ENCODE assay signal across 8 cellular contexts in the genomic region with DNA sequence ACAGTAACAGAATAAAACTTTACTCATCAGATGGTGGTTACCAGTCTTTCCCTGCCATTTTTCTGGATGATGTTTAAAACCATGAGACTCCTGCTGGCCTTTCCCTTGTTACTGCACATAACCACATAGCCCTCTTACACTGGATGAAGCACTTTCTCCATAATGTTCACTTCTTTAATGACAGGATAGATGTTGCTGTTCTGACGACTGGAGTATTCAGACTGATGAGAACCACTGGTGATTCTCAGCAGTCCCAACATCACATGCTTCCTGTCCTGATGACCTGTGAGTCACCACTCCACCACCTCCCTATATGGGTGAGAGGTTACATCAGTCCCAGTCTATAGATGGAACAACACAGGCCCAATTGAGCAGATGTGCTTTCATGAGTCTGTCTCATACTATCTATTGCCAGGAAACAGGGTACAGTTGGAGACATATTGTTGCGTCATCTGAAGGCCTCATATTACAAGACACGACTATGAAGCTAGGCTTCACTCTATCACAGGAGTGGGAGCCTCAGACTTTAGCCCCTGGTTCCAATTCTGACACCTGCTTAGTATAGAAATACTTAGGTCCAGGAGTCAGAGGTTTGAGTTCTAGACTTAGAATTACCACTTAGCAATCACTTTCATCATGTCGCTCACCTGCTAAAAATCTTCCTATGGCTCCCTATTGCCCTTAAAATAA.
A peak's percentile ranks its signal among the peaks of the same experiment; 100 is the strongest.
DNase-seq lines count a peak whose midpoint lies in the region; ATAC-seq, FAIRE-seq and TF ChIP-seq lines count a peak whose summit lies in the region.

No MANE protein-coding gene starts in this region.

- H3K9me3 Mint-ChIP-seq in activated T-cell treated with anti-CD3 and anti-CD28 coated beads, Interleukin-2, amount 50 U/mL, for 72 hours, result peaks cover 4 to 7% of the 10 kb centered on the region in 2 donors
- H3K9me3 Mint-ChIP-seq in stimulated activated naive B cell treated with anti-CD40 and anti-IgM and Interleukin-4, amounts not matched to agents 10 μg/mL and 1 μg/mL and 100 μg/mL, for 72 hours, result no peaks in the 10 kb centered on the region

- TF ChIP-seq POLR2A in H54 (IDR thresholded peaks at IDR 0.05; ENCODE audit: low read depth, low read length), result no peak

- peak; percentile 99 for ATAC-seq in activated T-cell treated with anti-CD3 and anti-CD28 coated beads, Interleukin-2, amount 50 U/mL, for 72 hours (replicated peaks in 1 of 2)
- peak; percentile 83 to 96 for ATAC-seq in stimulated activated naive B cell treated with anti-CD40 and anti-IgM and Interleukin-4, amounts not matched to agents 10 μg/mL and 1 μg/mL and 100 μg/mL, for 72 hours (replicated peaks)

- H3K27ac Mint-ChIP-seq in activated T-cell treated with anti-CD3 and anti-CD28 coated beads, Interleukin-2, amount 50 U/mL, for 72 hours, result peak overlapping the region; percentile 91
- peak overlapping the region; percentile 60 for H3K27ac Mint-ChIP-seq in stimulated activated naive B cell treated with anti-CD40 and anti-IgM and Interleukin-4, amounts not matched to agents 10 μg/mL and 1 μg/mL and 100 μg/mL, for 72 hours

- H3K27me3 Mint-ChIP-seq in activated T-cell treated with anti-CD3 and anti-CD28 coated beads, Interleukin-2, amount 50 U/mL, for 72 hours (ENCODE audit: low read depth), result no peaks in the 10 kb centered on the region
- no peaks in the 10 kb centered on the region for H3K27me3 Mint-ChIP-seq in stimulated activated naive B cell treated with anti-CD40 and anti-IgM and Interleukin-4, amounts not matched to agents 10 μg/mL and 1 μg/mL and 100 μg/mL, for 72 hours

- peak; percentile 67 for DNase-seq in activated CD4-positive, alpha-beta T cell treated with anti-CD3 and anti-CD28 coated beads for 48 hours
- no peak for DNase-seq in activated CD4-positive, alpha-beta T cell treated with anti-CD3 and anti-CD28 coated beads, Interleukin-2, amount 50 U/mL, for 1 hour
- DNase-seq in H54 (ENCODE audit: insufficient read length, low spot score) (peak; percentile 52), M059J (ENCODE audit: low read depth) (peak; percentile 87), left ventricle myocardium inferior (no peak), DMS114 treated with DMSO at 0.1 percent for 48 hours (lab: John Stamatoyannopoulos, UW; ENCODE audit: unreplicated experiment) (no peak)
- peak; percentile 75 to 81 for DNase-seq in activated T-cell treated with anti-CD3 and anti-CD28 coated beads, Interleukin-2, amount 50 U/mL, for 72 hours
- DNase-seq in stimulated activated naive B cell treated with anti-CD40 and anti-IgM and Interleukin-4, amounts not matched to agents 10 μg/mL and 1 μg/mL and 100 μg/mL, for 72 hours, result no peak

- H3K27ac ChIP-seq in left ventricle myocardium inferior (replicated peaks), result peak overlapping the region; percentile 30

- intact Hi-C loops in left ventricle myocardium inferior (cut with micrococcal nuclease), result no loop called here

- peaks cover 17% of the 10 kb centered on the region for H3K4me1 ChIP-seq in left ventricle myocardium inferior

- no peaks in the 10 kb centered on the region for H3K27me3 ChIP-seq in left ventricle myocardium inferior (ENCODE audit: low read depth)

- no peaks in the 10 kb centered on the region for H3K9me3 ChIP-seq in left ventricle myocardium inferior (replicated peaks)

- H3K4me3 Mint-ChIP-seq in activated T-cell treated with anti-CD3 and anti-CD28 coated beads, Interleukin-2, amount 50 U/mL, for 72 hours, result peak overlapping the region; percentile 68 to 78
- peak overlapping the region in 1 of 2 donors; percentile 36 for H3K4me3 Mint-ChIP-seq in stimulated activated naive B cell treated with anti-CD40 and anti-IgM and Interleukin-4, amounts not matched to agents 10 μg/mL and 1 μg/mL and 100 μg/mL, for 72 hours

- peaks cover 3 to 8% of the 10 kb centered on the region in 2 donors for H3K36me3 Mint-ChIP-seq in activated T-cell treated with anti-CD3 and anti-CD28 coated beads, Interleukin-2, amount 50 U/mL, for 72 hours (ENCODE audit: insufficient read depth in 2 of 2)
- H3K36me3 Mint-ChIP-seq in stimulated activated naive B cell treated with anti-CD40 and anti-IgM and Interleukin-4, amounts not matched to agents 10 μg/mL and 1 μg/mL and 100 μg/mL, for 72 hours, result no peaks in the 10 kb centered on the region

- H3K4me1 Mint-ChIP-seq in activated T-cell treated with anti-CD3 and anti-CD28 coated beads, Interleukin-2, amount 50 U/mL, for 72 hours (ENCODE audit: low read depth), result peaks cover 52% of the 10 kb centered on the region
- H3K4me1 Mint-ChIP-seq in stimulated activated naive B cell treated with anti-CD40 and anti-IgM and Interleukin-4, amounts not matched to agents 10 μg/mL and 1 μg/mL and 100 μg/mL, for 72 hours, result peaks cover 9 to 11% of the 10 kb centered on the region in 2 donors

- H3K36me3 ChIP-seq in left ventricle myocardium inferior, result no peaks in the 10 kb centered on the region

- no peak overlapping the region for H3K4me3 ChIP-seq in left ventricle myocardium inferior

- peak; percentile 98 for FAIRE-seq in H54 (lab: Jason Lieb, UNC)

- TF ChIP-seq CTCF in left ventricle myocardium inferior (IDR thresholded peaks at IDR 0.05; ENCODE audit: borderline replicate concordance), result peak; percentile 33

Comparison
In these comparisons a context has a peak if more than half of its experiments do, and no peak if none do; other contexts are left out.
1. DNase-seq: peak in activated CD4-positive, alpha-beta T cell treated with anti-CD3 and anti-CD28 coated beads for 48 hours (single experiment), H54 (single experiment), M059J (single experiment) and activated T-cell treated with anti-CD3 and anti-CD28 coated beads, Interleukin-2, amount 50 U/mL, for 72 hours (2 of 2); none in activated CD4-positive, alpha-beta T cell treated with anti-CD3 and anti-CD28 coated beads, Interleukin-2, amount 50 U/mL, for 1 hour (single experiment), left ventricle myocardium inferior (single experiment), stimulated activated naive B cell treated with anti-CD40 and anti-IgM and Interleukin-4, amounts not matched to agents 10 μg/mL and 1 μg/mL and 100 μg/mL, for 72 hours (single experiment) and DMS114 treated with DMSO at 0.1 percent for 48 hours (single experiment).